In genomic region chr13:22111152-22111783, GRCh38 we compare ENCODE assay signal across 23 cellular contexts.
"Had no signal": no experiment of that assay in that cellular context is flagged by ENCODE, and none has a peak within 500 bp of the region (broad histone marks: within the 10 kb centered on the region; RNA-seq: fewer than 3 reads in every experiment).

No MANE protein-coding gene starts in this region.

- H3K4me1 ChIP-seq: foreskin keratinocyte had no signal

- H3K36me3 ChIP-seq: brain microvascular endothelial cell, lower lobe of right lung, spleen, suprapubic skin, WERI-Rb-1 had no signal

- ATAC-seq: activated naive CD4-positive, alpha-beta T cell treated with anti-CD3 and anti-CD28 coated beads, Interleukin-2, amount 50 U/mL, for 72 hours; activated T-cell treated with anti-CD3 and anti-CD28 coated beads, Interleukin-2, amount 50 U/mL, for 4 hours; foreskin keratinocyte; left colon; lower lobe of right lung had no signal

- H3K4me3 ChIP-seq: dorsolateral prefrontal cortex, lower lobe of right lung, spleen, suprapubic skin had no signal

- DNase-seq: activated CD4-positive, alpha-beta T cell treated with anti-CD3 and anti-CD28 coated beads for 1 hour; activated CD4-positive, alpha-beta T cell treated with anti-CD3 and anti-CD28 coated beads, Interleukin-2, amount 50 U/mL, for 48 hours; activated effector memory CD4-positive, alpha-beta T cell treated with anti-CD3 and anti-CD28 coated beads, Interleukin-2, amount 50 U/mL, for 16 hours; activated T-cell treated with anti-CD3 and anti-CD28 coated beads, Interleukin-2, amount 50 U/mL, for 4 hours; amygdala; brain microvascular endothelial cell; central memory CD4-positive, alpha-beta T cell; dorsolateral prefrontal cortex; foreskin keratinocyte; hippocampal formation; left colon; lower lobe of right lung; occipital lobe; posterior cingulate gyrus; spleen; stimulated activated naive CD4-positive, alpha-beta T cell; SW 1271; WERI-Rb-1 had no signal

- H3K9me3 ChIP-seq: lower lobe of right lung, spleen, suprapubic skin had no signal

- H3K36me3 Mint-ChIP-seq: type B pancreatic cell had no signal

- H3K27ac ChIP-seq: brain microvascular endothelial cell, dorsolateral prefrontal cortex, foreskin keratinocyte, lower lobe of right lung, spleen, suprapubic skin, WERI-Rb-1 had no signal

- H3K9me3 Mint-ChIP-seq: activated T-cell treated with anti-CD3 and anti-CD28 coated beads, Interleukin-2, amount 50 U/mL, for 4 hours; type B pancreatic cell had no signal

- H3K4me3 Mint-ChIP-seq: activated T-cell treated with anti-CD3 and anti-CD28 coated beads, Interleukin-2, amount 50 U/mL, for 4 hours; mesothelial cell of epicardium; nephron; type B pancreatic cell had no signal

- H3K27me3 ChIP-seq: brain microvascular endothelial cell, foreskin keratinocyte, spleen, suprapubic skin had no signal

- H3K27ac Mint-ChIP-seq: mesothelial cell of epicardium, nephron, type B pancreatic cell had no signal
